ENCODE assay signal across 14 cellular contexts in genomic region chr14:76963366-76963765, GRCh38.
A peak's percentile ranks its signal among the peaks of the same experiment; 100 is the strongest.
DNase-seq lines count a peak whose midpoint lies in the region; ATAC-seq and TF ChIP-seq lines count a peak whose summit lies in the region.
"Had no signal": no experiment of that assay in that cellular context is flagged by ENCODE, and none has a peak within 500 bp of the region (broad histone marks: within the 10 kb centered on the region; RNA-seq: fewer than 3 reads in every experiment).

No MANE protein-coding gene starts in this region.

- no peaks in the 10 kb centered on the region for H3K36me3 ChIP-seq in CD4-positive, alpha-beta memory T cell (ENCODE audit: insufficient read depth, low read length)
- no peaks in the 10 kb centered on the region for H3K36me3 ChIP-seq in aorta (ENCODE audit: control insufficient read depth in 1 of 2, insufficient read depth in 2 of 2, low read length in 1 of 2)
- H3K36me3 ChIP-seq: spleen had no signal

- H3K4me1 Mint-ChIP-seq in CD4-positive, alpha-beta memory T cell, result peaks cover 45 to 75% (median 56%) of the 10 kb centered on the region in 4 donors
- H3K4me1 Mint-ChIP-seq in brain (peaks cover 67% of the 10 kb centered on the region), nephron (peaks cover 64% of the 10 kb centered on the region)

- no peaks in the 10 kb centered on the region for H3K27me3 Mint-ChIP-seq in CD4-positive, alpha-beta memory T cell
- H3K27me3 Mint-ChIP-seq in brain (peaks cover under 1% of the 10 kb centered on the region), nephron (ENCODE audit: low read depth) (peaks cover 5% of the 10 kb centered on the region)

- ATAC-seq in foreskin keratinocyte (no peak), aorta (ENCODE audit: low FRiP score) (no peak)
- ATAC-seq: GM12878, Right ventricle myocardium inferior had no signal

- H3K27ac ChIP-seq in CD4-positive, alpha-beta memory T cell (ENCODE audit: low read depth, low read length), result no peak overlapping the region
- no peak overlapping the region for H3K27ac ChIP-seq in foreskin keratinocyte
- H3K27ac ChIP-seq in aorta (ENCODE audit: low read depth in 1 of 2, low read length in 2 of 2), result no peak overlapping the region
- H3K27ac ChIP-seq: epithelial cell of prostate had no signal

- H3K9me3 ChIP-seq in CD4-positive, alpha-beta memory T cell (ENCODE audit: control insufficient read depth in 1 of 2, low read length in 2 of 2), result no peaks in the 10 kb centered on the region
- no peaks in the 10 kb centered on the region for H3K9me3 ChIP-seq in aorta (ENCODE audit: control insufficient read depth, low read length)
- H3K9me3 ChIP-seq: spleen had no signal

- CTCF ChIA-PET in CD4-positive, alpha-beta memory T cell (lab: Charles Lee; ENCODE audit: partially characterized antibody), result interaction anchor here (0.8 to 3.1 kb wide), 6 partner anchors 43 to 107 kb away, joined by 3 to 33 read pairs (median 12); no protein-coding TSS in a partner anchor

- 97 to 100% methylated on average over 3 of the region's 3 CpGs for WGBS in aorta, 2 donors

- no peak overlapping the region for H3K4me3 ChIP-seq in CD4-positive, alpha-beta memory T cell (ENCODE audit: low read length in 2 of 2)
- H3K4me3 ChIP-seq in aorta (ENCODE audit: low read length in 2 of 2), result no peak overlapping the region
- H3K4me3 ChIP-seq: GM12878, spleen had no signal

- H3K9me3 Mint-ChIP-seq in CD4-positive, alpha-beta memory T cell, result no peaks in the 10 kb centered on the region
- H3K9me3 Mint-ChIP-seq in brain (peaks cover 0 to 2% (median 0%) of the 10 kb centered on the region in 5 experiments), nephron (no peaks in the 10 kb centered on the region)

- peak overlapping the region; percentile 87 to 100 (median 97) for H3K27ac Mint-ChIP-seq in CD4-positive, alpha-beta memory T cell
- H3K27ac Mint-ChIP-seq in brain (peak overlapping the region in 4 of 5 experiments; percentile 8 to 32 (median 23)), nephron (peak overlapping the region; percentile 93 to 98 (median 95))

- POLR2A ChIA-PET in CD4-positive, alpha-beta memory T cell (lab: Charles Lee; ENCODE audit: partially characterized antibody), result interaction anchor here (2.1 to 3.0 kb wide), 8 partner anchors 14 to 91 kb away, joined by 9 to 106 read pairs (median 18); partner anchors contain the start of gene IRF2BPL

- no peaks in the 10 kb centered on the region for H3K36me3 Mint-ChIP-seq in CD4-positive, alpha-beta memory T cell
- H3K36me3 Mint-ChIP-seq in brain (no peaks in the 10 kb centered on the region), nephron (ENCODE audit: low read depth) (no peaks in the 10 kb centered on the region)

- intact Hi-C loops in CD4-positive, alpha-beta memory T cell (cut with micrococcal nuclease), result loop anchor here (2.0 kb wide), 1 partner anchor 17 kb away; no protein-coding TSS in a partner anchor
- intact Hi-C loops in aorta (cut with DNase I), result no loop called here

- peak in 1 of 5 donors; percentile 16 for DNase-seq in CD4-positive, alpha-beta memory T cell
- DNase-seq in OCI-M1 (lab: John Stamatoyannopoulos, UW) (peak; percentile 2), foreskin keratinocyte (no peak), SIG-M5 (lab: John Stamatoyannopoulos, UW) (no peak), aorta (no peak)
- DNase-seq: amygdala, NCI-H1048, NCI-H2171, spleen had no signal

- H3K27me3 ChIP-seq in CD4-positive, alpha-beta memory T cell (ENCODE audit: insufficient read depth, low read length), result no peaks in the 10 kb centered on the region
- H3K27me3 ChIP-seq in foreskin keratinocyte, result no peaks in the 10 kb centered on the region
- H3K27me3 ChIP-seq in aorta (ENCODE audit: control insufficient read depth in 1 of 2, insufficient read depth in 2 of 2, low read length in 1 of 2), result no peaks in the 10 kb centered on the region
- H3K27me3 ChIP-seq: spleen had no signal

- H3K4me3 Mint-ChIP-seq in CD4-positive, alpha-beta memory T cell, result peak overlapping the region in 7 of 8 donors; percentile 4 to 87 (median 78)
- H3K4me3 Mint-ChIP-seq in brain (no peak overlapping the region), nephron (peak overlapping the region in 1 of 3 experiments; percentile 24)

- no peak for TF ChIP-seq CTCF in brain (conservative IDR thresholded peaks at IDR 0.05)
- TF ChIP-seq CTCF in nephron (IDR thresholded peaks at IDR 0.05; ENCODE audit: unreplicated experiment in 3 of 3), result no peak
- no peak for TF ChIP-seq CTCF in foreskin keratinocyte (conservative IDR thresholded peaks at IDR 0.05)

- H3K4me1 ChIP-seq in CD4-positive, alpha-beta memory T cell (ENCODE audit: insufficient read depth, low read length), result peaks cover 67% of the 10 kb centered on the region
- H3K4me1 ChIP-seq in foreskin keratinocyte, result peaks cover 21% of the 10 kb centered on the region
- no peaks in the 10 kb centered on the region for H3K4me1 ChIP-seq in aorta (ENCODE audit: control insufficient read depth in 1 of 2, insufficient read depth in 2 of 2, low read length in 2 of 2)

Comparison
In these comparisons a context has a peak if more than half of its experiments do, and no peak if none do; other contexts are left out.
1. H3K27ac Mint-ChIP-seq: peak in every context shown above with its lines; median percentile 97 in CD4-positive, alpha-beta memory T cell; 95 in nephron; 23 in brain.
2. H3K4me3 Mint-ChIP-seq: peak in CD4-positive, alpha-beta memory T cell (7 of 8); none in brain (0 of 5).